8 cellular contexts compared by ENCODE assay signal in the genomic region with DNA sequence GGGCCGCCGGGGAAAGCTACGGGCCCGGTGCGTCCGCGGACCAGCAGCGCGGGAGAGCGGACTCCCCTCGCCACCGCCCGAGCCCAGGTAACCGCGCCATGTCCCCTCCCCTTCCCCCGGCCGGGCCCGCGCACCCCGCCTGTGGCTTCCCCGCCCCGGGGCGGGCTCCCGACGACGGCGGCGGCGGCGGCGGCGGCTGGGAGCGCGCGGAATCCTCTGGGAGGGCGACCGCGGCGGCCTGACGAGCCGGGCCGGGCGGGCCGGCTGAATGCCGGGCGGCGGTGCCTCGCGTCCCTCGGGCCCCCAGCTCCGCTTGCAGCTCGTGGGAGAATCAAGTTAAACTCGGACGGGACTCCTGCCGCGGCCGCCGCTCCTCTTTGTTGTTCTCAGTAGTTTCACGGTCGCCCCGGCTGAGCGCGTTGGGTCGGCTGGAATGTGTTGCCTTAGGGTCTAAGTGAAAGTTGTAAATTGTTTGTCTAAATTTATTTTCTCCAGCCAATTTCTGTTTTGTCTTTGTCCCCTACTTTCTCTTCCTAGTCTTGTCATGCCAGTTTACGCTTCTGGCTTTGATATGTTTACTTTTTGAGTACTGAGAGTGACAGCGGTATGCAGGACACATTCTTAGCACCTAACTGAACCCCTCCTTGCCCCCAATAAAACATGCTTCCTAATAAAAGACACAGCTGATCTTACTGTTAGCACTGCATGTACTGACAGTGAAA. TPM values are rescaled to one million over a fixed set of nuclear protein-coding genes. Genes with fewer than 3 reads are reported as not detected.
DNase-seq lines count a peak whose midpoint lies in the region; ATAC-seq lines count a peak whose summit lies in the region.

No MANE protein-coding gene starts in this region.

- H3K9me3 ChIP-seq in esophagus (ENCODE audit: control insufficient read depth in 2 of 2, insufficient read depth in 1 of 2, low read depth in 1 of 2, low read length in 1 of 2) (no peaks in the 10 kb centered on the region), muscle layer of colon (ENCODE audit: low read length) (no peaks in the 10 kb centered on the region)

- DNase-seq in AG08395 (ENCODE audit: low spot score): peak; percentile 72
- peak; percentile 93 for DNase-seq in NCI-H69 (lab: John Stamatoyannopoulos, UW)
- DNase-seq in activated T-cell treated with anti-CD3 and anti-CD28 coated beads for 48 hours (ENCODE audit: low read depth): peak; percentile 63
- peak; percentile 43 to 50 for DNase-seq in stimulated activated CD8-positive, alpha-beta memory T cell treated with anti-CD3 and anti-CD28 coated beads, Interleukin-7, amount 100 ng/mL, for 1 hour (ENCODE audit: low read depth in 2 of 2)

- WGBS in esophagus, 2 donors: 1% methylated on average over 56 to 66 of the region's 66 CpGs

- H3K27me3 ChIP-seq in esophagus (ENCODE audit: control insufficient read depth in 1 of 2, insufficient read depth in 2 of 2, low read length in 2 of 2): no peaks in the 10 kb centered on the region
- H3K27me3 ChIP-seq in muscle layer of colon (ENCODE audit: control insufficient read depth in 1 of 2, insufficient read depth in 2 of 2, low read length in 2 of 2): no peaks in the 10 kb centered on the region

- H3K9ac ChIP-seq in muscle layer of colon (ENCODE audit: low read length): peak overlapping the region; percentile 91

- peak overlapping the region; percentile 99 for H3K27ac ChIP-seq in esophagus (ENCODE audit: low read depth in 2 of 2, low read length in 1 of 2)
- peak overlapping the region; percentile 92 for H3K27ac ChIP-seq in muscle layer of colon (ENCODE audit: low read depth, low read length)

- H3K4me1 ChIP-seq in esophagus (ENCODE audit: control insufficient read depth in 2 of 2, insufficient read depth in 2 of 2, low read length in 1 of 2) (peaks cover 3% of the 10 kb centered on the region in 2 donors), muscle layer of colon (ENCODE audit: insufficient read depth, low read length) (peaks cover 53% of the 10 kb centered on the region)

- peaks cover 0 to 2% of the 10 kb centered on the region in 2 donors for H3K36me3 ChIP-seq in esophagus (ENCODE audit: control insufficient read depth in 2 of 2, insufficient read depth in 2 of 2, low read length in 1 of 2)
- peaks cover 5% of the 10 kb centered on the region for H3K36me3 ChIP-seq in muscle layer of colon (ENCODE audit: insufficient read depth, low read length)

- ATAC-seq in GM18858 (IDR thresholded peaks at IDR 0.05; ENCODE audit: unreplicated experiment): peak; percentile 29
- peak; percentile 59 for ATAC-seq in HG03103 (IDR thresholded peaks at IDR 0.05; ENCODE audit: low read depth, unreplicated experiment)

- peak overlapping the region; percentile 95 to 98 for H3K4me3 ChIP-seq in esophagus (ENCODE audit: low read depth in 1 of 2, low read length in 2 of 2)
- peak overlapping the region; percentile 71 to 92 for H3K4me3 ChIP-seq in muscle layer of colon (ENCODE audit: low read depth in 1 of 2, low read length in 2 of 2)

RNA-seq across cellular contexts. Expression of gene SMAD4, which starts 0.7 kb away (rescaled TPM):
- polyA plus RNA-seq in esophagus: 10 to 100 TPM in 1 of 2 donors, 1 to 10 TPM in 1; 6.1 to 16.3 TPM

Comparison
In these comparisons a context has a peak if more than half of its experiments do, and no peak if none do; other contexts are left out.
1. Peak in every context shown above with its lines: DNase-seq, ATAC-seq, H3K4me3 ChIP-seq and H3K27ac ChIP-seq.